Comparison of ENCODE assay signal across 13 cellular contexts in the genomic region with DNA sequence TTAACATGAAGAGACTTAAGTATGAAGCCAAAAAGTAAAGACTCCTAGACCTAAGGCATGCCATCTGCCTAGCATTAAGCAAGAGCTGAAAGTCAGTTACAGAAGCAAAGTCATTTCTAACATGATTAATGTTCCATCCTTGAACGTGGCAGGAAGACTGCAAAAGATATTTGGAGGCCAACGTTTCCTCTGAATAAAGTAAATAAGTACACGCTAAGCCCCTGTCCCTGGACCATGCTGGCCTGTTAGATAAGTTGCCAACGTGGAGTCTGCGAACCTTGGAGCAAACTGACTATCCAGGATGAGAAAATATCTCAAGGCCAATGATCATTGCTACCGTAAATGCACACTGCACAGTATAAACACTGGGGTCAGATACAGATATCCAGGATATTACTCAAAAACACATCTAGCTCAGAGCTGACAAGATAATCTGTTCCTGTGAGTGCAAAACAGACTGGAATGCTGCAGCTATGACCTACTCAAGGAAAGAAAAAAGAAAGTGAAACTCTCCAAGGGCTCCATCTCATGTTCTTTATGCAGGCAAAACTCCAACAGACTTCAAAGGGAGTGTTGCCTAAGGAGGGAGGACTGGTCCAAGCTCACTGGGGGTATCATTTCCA.
DNase-seq lines count a peak whose midpoint lies in the region; ATAC-seq, FAIRE-seq and TF ChIP-seq lines count a peak whose summit lies in the region.
"Had no signal": no experiment of that assay in that cellular context is flagged by ENCODE, and none has a peak within 500 bp of the region (broad histone marks: within the 10 kb centered on the region; RNA-seq: fewer than 3 reads in every experiment).

No MANE protein-coding gene starts in this region.

- H3K4me1 ChIP-seq in left ventricle myocardium inferior (no peaks in the 10 kb centered on the region), skeletal muscle satellite cell (ENCODE audit: control insufficient read depth, insufficient read depth, low read length) (peaks cover 9% of the 10 kb centered on the region), mesendoderm (ENCODE audit: control insufficient read depth, low read depth, low read length) (no peaks in the 10 kb centered on the region)

- DNase-seq in GM19239 (ENCODE audit: insufficient read length, low spot score) (no peak), left ventricle myocardium inferior (no peak), mesendoderm (no peak), NCI-H510A treated with DMSO at 0.1 percent for 48 hours (lab: John Stamatoyannopoulos, UW) (no peak), middle frontal gyrus (ENCODE audit: extremely low spot score, low spot score) (no peak)
- DNase-seq in activated CD8-positive, alpha-beta T cell treated with anti-CD3 and anti-CD28 coated beads, Interleukin-2, amount 10 ng/mL, durations not matched to agents 7 days and 5 days, result no peak
- DNase-seq: activated naive CD4-positive, alpha-beta T cell treated with anti-CD3 and anti-CD28 coated beads, Interleukin-2, amount 10 ng/mL, durations not matched to agents 7 days and 5 days; DMS153; NCI-H748 treated with DMSO at 0.1 percent for 48 hours had no signal

- no peak for TF ChIP-seq CTCF in WI38 (IDR thresholded peaks at IDR 0.05; ENCODE audit: low read depth, low read length)
- TF ChIP-seq CTCF in left ventricle myocardium inferior (IDR thresholded peaks at IDR 0.05; ENCODE audit: borderline replicate concordance), result no peak

- H3K79me2 ChIP-seq in mesendoderm (ENCODE audit: control insufficient read depth, insufficient read depth, low read length), result no peaks in the 10 kb centered on the region

- no peak overlapping the region for H4K8ac ChIP-seq in mesendoderm (ENCODE audit: low read depth, low read length)

- no peak overlapping the region for H4K5ac ChIP-seq in mesendoderm (ENCODE audit: low read length)

- no peaks in the 10 kb centered on the region for H3K9me3 Mint-ChIP-seq in activated CD8-positive, alpha-beta T cell treated with anti-CD3 and anti-CD28 coated beads, Interleukin-2, amount 10 ng/mL, durations not matched to agents 7 days and 5 days (ENCODE audit: insufficient read depth)
- H3K9me3 Mint-ChIP-seq: activated naive CD4-positive, alpha-beta T cell treated with anti-CD3 and anti-CD28 coated beads, Interleukin-2, amount 10 ng/mL, durations not matched to agents 7 days and 5 days had no signal

- FAIRE-seq in GM19239 (lab: Jason Lieb, UNC), result peak; percentile 31

- H3K4me3 ChIP-seq in WI38 (ENCODE audit: low read depth, low read length) (peak overlapping the region; percentile 49), left ventricle myocardium inferior (peak overlapping the region; percentile 48), skeletal muscle satellite cell (ENCODE audit: low read length) (peak overlapping the region; percentile 43), mesendoderm (ENCODE audit: low read length) (no peak overlapping the region)

- peaks cover 9% of the 10 kb centered on the region for H3K4me1 Mint-ChIP-seq in activated CD8-positive, alpha-beta T cell treated with anti-CD3 and anti-CD28 coated beads, Interleukin-2, amount 10 ng/mL, durations not matched to agents 7 days and 5 days (ENCODE audit: low read depth)

- no peaks in the 10 kb centered on the region for H3K79me1 ChIP-seq in mesendoderm (ENCODE audit: low read length)

- H3K36me3 ChIP-seq in left ventricle myocardium inferior (no peaks in the 10 kb centered on the region), skeletal muscle satellite cell (ENCODE audit: insufficient read depth, low read length) (no peaks in the 10 kb centered on the region), mesendoderm (ENCODE audit: control insufficient read depth, insufficient read depth, low read length) (no peaks in the 10 kb centered on the region)

- no peak for ATAC-seq in activated CD8-positive, alpha-beta T cell treated with anti-CD3 and anti-CD28 coated beads, Interleukin-2, amount 10 ng/mL, durations not matched to agents 7 days and 5 days

- intact Hi-C loops in left ventricle myocardium inferior (cut with micrococcal nuclease), result no loop called here

- H2BK120ac ChIP-seq in mesendoderm (ENCODE audit: low read depth, low read length), result no peak overlapping the region

- POLR2A ChIA-PET in activated CD8-positive, alpha-beta T cell treated with anti-CD3 and anti-CD28 coated beads, Interleukin-2, amount 10 ng/mL, durations not matched to agents 7 days and 5 days (lab: Charles Lee), result interaction anchor here (0.6 kb wide), 1 partner anchor 1036 kb away, joined by 3 read pairs; no protein-coding TSS in a partner anchor

- no peak overlapping the region for H2AK5ac ChIP-seq in mesendoderm (ENCODE audit: low read length)

- peak overlapping the region; percentile 57 for H3K27ac ChIP-seq in left ventricle myocardium inferior (replicated peaks)
- no peak overlapping the region for H3K27ac ChIP-seq in mesendoderm (ENCODE audit: low read depth, low read length)
- H3K27ac ChIP-seq: VCaP had no signal

- H3K27me3 ChIP-seq in left ventricle myocardium inferior (ENCODE audit: low read depth) (no peaks in the 10 kb centered on the region), skeletal muscle satellite cell (ENCODE audit: control insufficient read depth, insufficient read depth, low read length) (no peaks in the 10 kb centered on the region), mesendoderm (ENCODE audit: insufficient read depth, low read length, poor library complexity) (no peaks in the 10 kb centered on the region)

- H3K9me3 ChIP-seq in left ventricle myocardium inferior (replicated peaks) (no peaks in the 10 kb centered on the region), skeletal muscle satellite cell (replicated peaks; ENCODE audit: low read length) (no peaks in the 10 kb centered on the region)

- H2BK5ac ChIP-seq in mesendoderm (ENCODE audit: low read length), result no peak overlapping the region

- H3K4me2 ChIP-seq in skeletal muscle satellite cell (ENCODE audit: low read length) (peak overlapping the region; percentile 68), mesendoderm (ENCODE audit: low read length) (no peak overlapping the region)

- H3K4ac ChIP-seq in mesendoderm (ENCODE audit: low read depth, low read length), result no peak overlapping the region

- H2BK15ac ChIP-seq in mesendoderm (replicated peaks; ENCODE audit: low read depth), result no peak overlapping the region

- peaks cover 10% of the 10 kb centered on the region for H3K27me3 Mint-ChIP-seq in activated CD8-positive, alpha-beta T cell treated with anti-CD3 and anti-CD28 coated beads, Interleukin-2, amount 10 ng/mL, durations not matched to agents 7 days and 5 days (ENCODE audit: low read depth)
- H3K27me3 Mint-ChIP-seq: activated naive CD4-positive, alpha-beta T cell treated with anti-CD3 and anti-CD28 coated beads, Interleukin-2, amount 10 ng/mL, durations not matched to agents 7 days and 5 days; progenitor cell of endocrine pancreas had no signal

- CTCF ChIA-PET in activated CD8-positive, alpha-beta T cell treated with anti-CD3 and anti-CD28 coated beads, Interleukin-2, amount 10 ng/mL, durations not matched to agents 7 days and 5 days (lab: Charles Lee), result no interaction called here

- no peak overlapping the region for H3K56ac ChIP-seq in mesendoderm (ENCODE audit: low read length)

- H3K23ac ChIP-seq in mesendoderm (ENCODE audit: low read length), result no peak overlapping the region

- H3K27ac Mint-ChIP-seq in activated CD8-positive, alpha-beta T cell treated with anti-CD3 and anti-CD28 coated beads, Interleukin-2, amount 10 ng/mL, durations not matched to agents 7 days and 5 days, result no peak overlapping the region
- H3K27ac Mint-ChIP-seq: activated naive CD4-positive, alpha-beta T cell treated with anti-CD3 and anti-CD28 coated beads, Interleukin-2, amount 10 ng/mL, durations not matched to agents 7 days and 5 days; progenitor cell of endocrine pancreas had no signal

- H3K4me3 Mint-ChIP-seq in activated CD8-positive, alpha-beta T cell treated with anti-CD3 and anti-CD28 coated beads, Interleukin-2, amount 10 ng/mL, durations not matched to agents 7 days and 5 days, result no peak overlapping the region
- H3K4me3 Mint-ChIP-seq: activated naive CD4-positive, alpha-beta T cell treated with anti-CD3 and anti-CD28 coated beads, Interleukin-2, amount 10 ng/mL, durations not matched to agents 7 days and 5 days had no signal

- H3K18ac ChIP-seq in mesendoderm (ENCODE audit: low read length), result no peak overlapping the region

- no CpG with 5 or more reads among the region's 6 CpGs for WGBS in mesendoderm (ENCODE audit: extremely low coverage, insufficient coverage, low lambda C conversion rate)

- H3K9ac ChIP-seq in skeletal muscle satellite cell (ENCODE audit: low read depth, low read length) (no peak overlapping the region), mesendoderm (ENCODE audit: low read length) (no peak overlapping the region)

- H3K36me3 Mint-ChIP-seq in activated CD8-positive, alpha-beta T cell treated with anti-CD3 and anti-CD28 coated beads, Interleukin-2, amount 10 ng/mL, durations not matched to agents 7 days and 5 days (ENCODE audit: low read depth), result no peaks in the 10 kb centered on the region
- H3K36me3 Mint-ChIP-seq: activated naive CD4-positive, alpha-beta T cell treated with anti-CD3 and anti-CD28 coated beads, Interleukin-2, amount 10 ng/mL, durations not matched to agents 7 days and 5 days had no signal
